Comparison of ENCODE assay signal across 28 cellular contexts in the genomic region with DNA sequence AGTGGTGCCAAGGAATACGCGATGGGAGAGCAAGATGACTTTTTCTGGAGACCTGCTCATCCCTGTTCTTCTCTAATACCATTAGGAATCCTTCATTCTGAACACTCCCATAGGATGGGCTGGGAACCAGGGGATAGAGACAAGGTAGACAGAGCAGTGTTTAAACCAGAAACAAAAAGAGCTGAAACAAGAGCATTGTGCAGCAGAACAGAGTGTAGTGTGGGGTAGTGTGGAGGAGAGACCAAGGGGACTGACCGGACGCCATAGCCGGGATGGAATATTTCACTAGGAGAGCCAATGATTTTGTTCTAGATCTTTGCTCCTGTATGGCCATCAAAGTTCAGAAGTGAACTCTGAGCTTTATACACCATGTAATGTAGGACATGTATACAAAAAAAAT. TPM values are rescaled to one million over a fixed set of nuclear protein-coding genes. Genes with fewer than 3 reads are reported as not detected.
DNase-seq lines count a peak whose midpoint lies in the region; ATAC-seq, FAIRE-seq and TF ChIP-seq lines count a peak whose summit lies in the region.
"Had no signal": no experiment of that assay in that cellular context is flagged by ENCODE, and none has a peak within 500 bp of the region (broad histone marks: within the 10 kb centered on the region; RNA-seq: fewer than 3 reads in every experiment).

No MANE protein-coding gene starts in this region.

- POLR2A ChIA-PET in activated CD4-positive, alpha-beta T cell treated with anti-CD3 and anti-CD28 coated beads for 36 hours (lab: Charles Lee) = no interaction called here
- POLR2A ChIA-PET in A549 (lab: Yijun Ruan, JAX) = no interaction called here
- POLR2A ChIA-PET in activated CD8-positive, alpha-beta T cell treated with anti-CD3 and anti-CD28 coated beads for 36 hours (lab: Charles Lee) = interaction anchor here (0.6 to 1.9 kb wide), 2 partner anchors 14 to 99 kb away, joined by 3 to 6 read pairs; partner anchors contain the start of gene POLQ

- intact Hi-C loops in activated CD4-positive, alpha-beta T cell treated with anti-CD3 and anti-CD28 coated beads for 36 hours (cut with DNase I, micrococcal nuclease) = no loop called here
- intact Hi-C loops in activated CD8-positive, alpha-beta T cell treated with anti-CD3 and anti-CD28 coated beads for 36 hours (cut with micrococcal nuclease) = no loop called here

- no peaks in the 10 kb centered on the region for H3K9me3 ChIP-seq in A549
- H3K9me3 ChIP-seq: MG63 had no signal

- ATAC-seq in activated CD4-positive, alpha-beta T cell treated with anti-CD3 and anti-CD28 coated beads for 36 hours = peak; percentile 30
- peak; percentile 24 to 42; a peak in 2 of 6 replicates for ATAC-seq in A549
- ATAC-seq in activated CD8-positive, alpha-beta T cell treated with anti-CD3 and anti-CD28 coated beads for 36 hours = peak; percentile 41
- no peak for ATAC-seq in GM18502 (IDR thresholded peaks at IDR 0.05; ENCODE audit: poor library complexity, unreplicated experiment)
- ATAC-seq: Panc1 had no signal

- no peak overlapping the region for H3K27ac ChIP-seq in A549
- H3K27ac ChIP-seq: BLaER1 treated with 17β-estradiol and CSF1 and Interleukin-3, amounts not matched to agents 10 nM and 100 nM; RWPE1 had no signal

- H3K4me1 ChIP-seq in A549 = no peaks in the 10 kb centered on the region
- H3K4me1 ChIP-seq: BLaER1 treated with 17β-estradiol and CSF1 and Interleukin-3, amounts not matched to agents 10 nM and 100 nM had no signal

- TF ChIP-seq RAD21 in A549 (conservative IDR thresholded peaks at IDR 0.05 in 1 of 2, IDR thresholded peaks at IDR 0.05 in 1 of 2) = no peak

- no peak for TF ChIP-seq EP300 in A549 (IDR thresholded peaks at IDR 0.05)

- H3K36me3 Mint-ChIP-seq in activated CD4-positive, alpha-beta T cell treated with anti-CD3 and anti-CD28 coated beads for 36 hours (ENCODE audit: low read depth) = peaks cover 52% of the 10 kb centered on the region
- H3K36me3 Mint-ChIP-seq in activated CD8-positive, alpha-beta T cell treated with anti-CD3 and anti-CD28 coated beads for 36 hours (ENCODE audit: low read depth) = peaks cover 51% of the 10 kb centered on the region
- no peaks in the 10 kb centered on the region for H3K36me3 Mint-ChIP-seq in nephron progenitor cell (ENCODE audit: low read depth)

- CTCF ChIA-PET in activated CD4-positive, alpha-beta T cell treated with anti-CD3 and anti-CD28 coated beads for 36 hours (lab: Charles Lee) = no interaction called here
- CTCF ChIA-PET in A549 (lab: Yijun Ruan, JAX) = no interaction called here
- CTCF ChIA-PET in activated CD8-positive, alpha-beta T cell treated with anti-CD3 and anti-CD28 coated beads for 36 hours (lab: Charles Lee) = no interaction called here

- FAIRE-seq in A549 (lab: Jason Lieb, UNC) = no peak
- FAIRE-seq: GM12892, H54 had no signal

- peaks cover 26% of the 10 kb centered on the region for H3K4me1 Mint-ChIP-seq in activated CD4-positive, alpha-beta T cell treated with anti-CD3 and anti-CD28 coated beads for 36 hours
- H3K4me1 Mint-ChIP-seq in activated CD8-positive, alpha-beta T cell treated with anti-CD3 and anti-CD28 coated beads for 36 hours (ENCODE audit: low read depth) = peaks cover 25% of the 10 kb centered on the region
- H3K4me1 Mint-ChIP-seq in nephron progenitor cell = peaks cover 26% of the 10 kb centered on the region

- TF ChIP-seq POLR2A in A549 (IDR thresholded peaks at IDR 0.05; ENCODE audit: low read length) = no peak

- no peaks in the 10 kb centered on the region for H3K9me3 Mint-ChIP-seq in activated CD4-positive, alpha-beta T cell treated with anti-CD3 and anti-CD28 coated beads for 36 hours (ENCODE audit: low read depth)
- no peaks in the 10 kb centered on the region for H3K9me3 Mint-ChIP-seq in activated CD8-positive, alpha-beta T cell treated with anti-CD3 and anti-CD28 coated beads for 36 hours
- no peaks in the 10 kb centered on the region for H3K9me3 Mint-ChIP-seq in nephron progenitor cell
- H3K9me3 Mint-ChIP-seq: CD4-positive, alpha-beta memory T cell had no signal

- WGBS in A549 (ENCODE audit: missing lambda C conversion rate) = 93% methylated on average over 5 of the region's 5 CpGs

- DNase-seq in activated CD4-positive, alpha-beta T cell treated with anti-CD3 and anti-CD28 coated beads for 36 hours = no peak
- no peak for DNase-seq in activated CD4-positive, alpha-beta T cell treated with anti-CD3 and anti-CD28 coated beads, Interleukin-2, amount 50 U/mL, for 48 hours
- no peak for DNase-seq in A549 (ENCODE audit: low read depth in 1 of 2, low spot score in 1 of 2)
- DNase-seq in activated CD8-positive, alpha-beta T cell treated with anti-CD3 and anti-CD28 coated beads for 36 hours = no peak
- DNase-seq in nephron progenitor cell = no peak
- DNase-seq in NCI-H774 (lab: John Stamatoyannopoulos, UW) = no peak
- DNase-seq: CD4-positive, alpha-beta memory T cell; DMS 273 treated with DMSO at 0.1 percent for 48 hours; DMS79 treated with DMSO at 0.1 percent for 48 hours; GF-D8; IMR-90; KG1; MG63; NCI-H1048; NCI-H1417; NCI-H1694; NCI-H2029 treated with DMSO at 0.1 percent for 48 hours; NCI-H446 treated with DMSO at 0.1 percent for 48 hours; NCI-H526; SHP77 had no signal

- H3K4me3 Mint-ChIP-seq in activated CD4-positive, alpha-beta T cell treated with anti-CD3 and anti-CD28 coated beads for 36 hours = no peak overlapping the region
- no peak overlapping the region for H3K4me3 Mint-ChIP-seq in activated CD8-positive, alpha-beta T cell treated with anti-CD3 and anti-CD28 coated beads for 36 hours
- H3K4me3 Mint-ChIP-seq in nephron progenitor cell = no peak overlapping the region
- H3K4me3 Mint-ChIP-seq: CD4-positive, alpha-beta memory T cell had no signal

- H3K4me3 ChIP-seq in A549 = no peak overlapping the region
- H3K4me3 ChIP-seq: BLaER1 treated with 17β-estradiol and CSF1 and Interleukin-3, amounts not matched to agents 10 nM and 100 nM; MG63 had no signal

- no peaks in the 10 kb centered on the region for H3K27me3 Mint-ChIP-seq in activated CD4-positive, alpha-beta T cell treated with anti-CD3 and anti-CD28 coated beads for 36 hours
- no peaks in the 10 kb centered on the region for H3K27me3 Mint-ChIP-seq in activated CD8-positive, alpha-beta T cell treated with anti-CD3 and anti-CD28 coated beads for 36 hours
- peaks cover 6% of the 10 kb centered on the region for H3K27me3 Mint-ChIP-seq in nephron progenitor cell (ENCODE audit: low read depth, poor library complexity)
- H3K27me3 Mint-ChIP-seq: CD4-positive, alpha-beta memory T cell had no signal

- TF ChIP-seq CTCF in A549 (IDR thresholded peaks at IDR 0.05) (no peak), nephron progenitor cell (IDR thresholded peaks at IDR 0.05) (no peak)
- TF ChIP-seq CTCF in activated CD8-positive, alpha-beta T cell treated with anti-CD3 and anti-CD28 coated beads for 36 hours (IDR thresholded peaks at IDR 0.05) = no peak

- H3K4me2 ChIP-seq in A549 = no peak overlapping the region
- H3K4me2 ChIP-seq: BLaER1 treated with 17β-estradiol and CSF1 and Interleukin-3, amounts not matched to agents 10 nM and 100 nM had no signal

- H3K27ac Mint-ChIP-seq in activated CD4-positive, alpha-beta T cell treated with anti-CD3 and anti-CD28 coated beads for 36 hours = no peak overlapping the region
- H3K27ac Mint-ChIP-seq in activated CD8-positive, alpha-beta T cell treated with anti-CD3 and anti-CD28 coated beads for 36 hours = no peak overlapping the region
- H3K27ac Mint-ChIP-seq in nephron progenitor cell = peak overlapping the region; percentile 76

TF ChIP-seq in A549, 52 proteins besides CTCF, POLR2A, EP300 and RAD21 (continues in another document):
- TF ChIP-seq HMGXB4 (CRISPR knock-in tag; IDR thresholded peaks at IDR 0.05; ENCODE audit: borderline replicate concordance) = no peak
- TF ChIP-seq, protein P1, sequence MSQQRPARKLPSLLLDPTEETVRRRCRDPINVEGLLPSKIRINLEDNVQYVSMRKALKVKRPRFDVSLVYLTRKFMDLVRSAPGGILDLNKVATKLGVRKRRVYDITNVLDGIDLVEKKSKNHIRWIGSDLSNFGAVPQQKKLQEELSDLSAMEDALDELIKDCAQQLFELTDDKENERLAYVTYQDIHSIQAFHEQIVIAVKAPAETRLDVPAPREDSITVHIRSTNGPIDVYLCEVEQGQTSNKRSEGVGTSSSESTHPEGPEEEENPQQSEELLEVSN (IDR thresholded peaks at IDR 0.05; ENCODE audit: borderline replicate concordance, low read depth) = no peak

RNA-seq across cellular contexts. Expression of gene HCLS1, which starts 15.6 kb away (rescaled TPM):
- 100 to 1,000 TPM; 200 to 235 TPM for total RNA-seq in activated CD4-positive, alpha-beta T cell treated with anti-CD3 and anti-CD28 coated beads for 36 hours
- polyA plus RNA-seq in A549 (2011; rRNA removed) = 0.12 and 0.49 TPM in 2 replicates
- 0.01 and 0.06 TPM in 2 replicates for polyA plus RNA-seq in A549 (2012; cell fraction: cytosol; rRNA removed)
- polyA plus RNA-seq in A549 (2012; cell fraction: nucleus; rRNA removed) = 0.16 and 0.50 TPM in 2 replicates
- 0.09 to 0.24 TPM (median 0.14 TPM) in 3 replicates for polyA plus RNA-seq in A549 (2017; fragmentation: RNase III; extraction: RNeasy Plus Mini Kit Qiagen cat#74134 plus additional on column Dnase treatment)
- 0.68 and 1.5 TPM in 2 replicates for polyA minus RNA-seq in A549 (2011; rRNA and poly(A)+ RNA removed)
- 100 to 1,000 TPM; 196 to 199 TPM for total RNA-seq in activated CD8-positive, alpha-beta T cell treated with anti-CD3 and anti-CD28 coated beads for 36 hours

RNA-seq across cellular contexts. Expression of gene FBXO40, which starts 51.9 kb away (rescaled TPM):
- not detected for total RNA-seq in activated CD4-positive, alpha-beta T cell treated with anti-CD3 and anti-CD28 coated beads for 36 hours
- polyA plus RNA-seq in A549 (2011; rRNA removed) (not detected in 2 replicates), A549 (2017; fragmentation: RNase III; extraction: RNeasy Plus Mini Kit Qiagen cat#74134 plus additional on column Dnase treatment) (not detected in 3 replicates)
- polyA plus RNA-seq in A549 (2012; cell fraction: cytosol; rRNA removed) = not detected in 2 replicates
- polyA plus RNA-seq in A549 (2012; cell fraction: nucleus; rRNA removed) = 0.01 TPM in 1 of 2 replicates, not detected in the other
- not detected in 2 replicates for polyA minus RNA-seq in A549 (2011; rRNA and poly(A)+ RNA removed)
- not detected for total RNA-seq in activated CD8-positive, alpha-beta T cell treated with anti-CD3 and anti-CD28 coated beads for 36 hours
- total RNA-seq: CD4-positive, alpha-beta memory T cell; IMR-90; OCI-LY7 had no signal
- polyA plus RNA-seq: AG04450, IMR-90 had no signal
